In genomic region chr11:85751738-85752137, GRCh38 we compare ENCODE assay signal across 17 cellular contexts. TPM values are rescaled to one million over a fixed set of nuclear protein-coding genes. Genes with fewer than 3 reads are reported as not detected.
DNase-seq lines count a peak whose midpoint lies in the region; ATAC-seq, FAIRE-seq and TF ChIP-seq lines count a peak whose summit lies in the region.
"Had no signal": no experiment of that assay in that cellular context is flagged by ENCODE, and none has a peak within 500 bp of the region (broad histone marks: within the 10 kb centered on the region; RNA-seq: fewer than 3 reads in every experiment).

No MANE protein-coding gene starts in this region.

- H3K27ac Mint-ChIP-seq in CD4-positive, CD25-positive, alpha-beta regulatory T cell = peak overlapping the region; percentile 82 to 96 (median 96)
- peak overlapping the region; percentile 94 for H3K27ac Mint-ChIP-seq in activated CD4-positive, alpha-beta memory T cell treated with anti-CD3 and anti-CD28 coated beads, Interleukin-2, amount 10 ng/mL, durations not matched to agents 7 days and 5 days

- H3K36me3 Mint-ChIP-seq in CD4-positive, CD25-positive, alpha-beta regulatory T cell = no peaks in the 10 kb centered on the region
- H3K36me3 Mint-ChIP-seq in activated CD4-positive, alpha-beta memory T cell treated with anti-CD3 and anti-CD28 coated beads, Interleukin-2, amount 10 ng/mL, durations not matched to agents 7 days and 5 days (ENCODE audit: low read depth) = peaks cover 79% of the 10 kb centered on the region

- no peak for TF ChIP-seq POLR2A in A549 (IDR thresholded peaks at IDR 0.05; ENCODE audit: low read length)

- H3K9me3 ChIP-seq in A549 = no peaks in the 10 kb centered on the region
- H3K9me3 ChIP-seq in CD4-positive, CD25-positive, alpha-beta regulatory T cell (ENCODE audit: control insufficient read depth in 2 of 2, low read length in 2 of 2) = no peaks in the 10 kb centered on the region
- H3K9me3 ChIP-seq: BLaER1 treated with 17β-estradiol and CSF1 and Interleukin-3, amounts not matched to agents 10 nM and 100 nM; pancreas; thoracic aorta had no signal

- peak overlapping the region in 1 of 2 experiments; percentile 56; a peak in 4 of 6 replicates for H3K27ac ChIP-seq in A549
- H3K27ac ChIP-seq in CD4-positive, CD25-positive, alpha-beta regulatory T cell (ENCODE audit: insufficient read depth, low read length, poor library complexity, severe bottlenecking) = no peak overlapping the region
- H3K27ac ChIP-seq: BLaER1 treated with 17β-estradiol and CSF1 and Interleukin-3, amounts not matched to agents 10 nM and 100 nM; brain microvascular endothelial cell; pancreas; PC-9; thoracic aorta had no signal

- no peak for DNase-seq in A549 (ENCODE audit: low read depth in 1 of 2, low spot score in 1 of 2)
- no peak for DNase-seq in CD4-positive, CD25-positive, alpha-beta regulatory T cell
- DNase-seq in activated CD4-positive, alpha-beta memory T cell treated with anti-CD3 and anti-CD28 coated beads, Interleukin-2, amount 10 ng/mL, durations not matched to agents 7 days and 5 days = no peak
- DNase-seq in fibroblast of the aortic adventitia (ENCODE audit: low read depth) = peak; percentile 9
- DNase-seq in HuH-7 (ENCODE audit: low spot score) = no peak
- no peak for DNase-seq in NCI-H524 treated with DMSO at 0.1 percent for 48 hours (lab: John Stamatoyannopoulos, UW)
- DNase-seq: activated gamma-delta T cell; brain microvascular endothelial cell; Kasumi-1; NCI-H748 treated with DMSO at 0.1 percent for 48 hours; PC-9; stimulated activated CD4-positive, alpha-beta T cell treated with anti-CD3 and anti-CD28 coated beads, Interleukin-4, amount 100 ng/mL, for 24 hours had no signal

- CTCF ChIA-PET in A549 (lab: Yijun Ruan, JAX) = no interaction called here
- CTCF ChIA-PET in activated CD4-positive, alpha-beta memory T cell treated with anti-CD3 and anti-CD28 coated beads, Interleukin-2, amount 10 ng/mL, durations not matched to agents 7 days and 5 days (lab: Charles Lee) = interaction anchor here (0.7 to 2.9 kb wide), 4 partner anchors 14 to 542 kb away, joined by 3 to 13 read pairs (median 4); partner anchors contain the start of gene CCDC83

- no peak for FAIRE-seq in A549 (lab: Jason Lieb, UNC)
- FAIRE-seq: pancreas, TTC549 had no signal

- H3K4me2 ChIP-seq in A549 = peak overlapping the region; percentile 78; the same call in 2 of the 3 replicates
- H3K4me2 ChIP-seq: BLaER1 treated with 17β-estradiol and CSF1 and Interleukin-3, amounts not matched to agents 10 nM and 100 nM; PC-9 had no signal

- ATAC-seq in A549 = no peak
- ATAC-seq in CD4-positive, CD25-positive, alpha-beta regulatory T cell (ENCODE audit: low read depth in 2 of 2) = no peak
- ATAC-seq in GM21526 (IDR thresholded peaks at IDR 0.05; ENCODE audit: low FRiP score, unreplicated experiment) = no peak

- WGBS in A549 (ENCODE audit: missing lambda C conversion rate) = 81% methylated on average over 1 of the region's 1 CpG

- TF ChIP-seq EP300 in A549 (IDR thresholded peaks at IDR 0.05) = no peak

- peaks cover 53% of the 10 kb centered on the region for H3K4me1 ChIP-seq in A549
- peaks cover 70% of the 10 kb centered on the region for H3K4me1 ChIP-seq in CD4-positive, CD25-positive, alpha-beta regulatory T cell (ENCODE audit: control insufficient read depth, insufficient read depth, low read length, poor library complexity, severe bottlenecking)
- H3K4me1 ChIP-seq: pancreas had no signal

- H3K9me3 Mint-ChIP-seq in CD4-positive, CD25-positive, alpha-beta regulatory T cell = peaks cover 0 to 2% (median 0%) of the 10 kb centered on the region in 7 donors
- no peaks in the 10 kb centered on the region for H3K9me3 Mint-ChIP-seq in activated CD4-positive, alpha-beta memory T cell treated with anti-CD3 and anti-CD28 coated beads, Interleukin-2, amount 10 ng/mL, durations not matched to agents 7 days and 5 days

- no peaks in the 10 kb centered on the region for H3K36me3 ChIP-seq in CD4-positive, CD25-positive, alpha-beta regulatory T cell (ENCODE audit: control insufficient read depth, insufficient read depth, low read length)
- H3K36me3 ChIP-seq: BLaER1 treated with 17β-estradiol and CSF1 and Interleukin-3, amounts not matched to agents 10 nM and 100 nM; brain microvascular endothelial cell; pancreas; thoracic aorta had no signal

- H3K4me1 Mint-ChIP-seq in CD4-positive, CD25-positive, alpha-beta regulatory T cell = peaks cover 37 to 89% (median 75%) of the 10 kb centered on the region in 4 donors
- H3K4me1 Mint-ChIP-seq in activated CD4-positive, alpha-beta memory T cell treated with anti-CD3 and anti-CD28 coated beads, Interleukin-2, amount 10 ng/mL, durations not matched to agents 7 days and 5 days = peaks cover 96% of the 10 kb centered on the region

- POLR2A ChIA-PET in A549 (lab: Yijun Ruan, JAX) = no interaction called here
- POLR2A ChIA-PET in activated CD4-positive, alpha-beta memory T cell treated with anti-CD3 and anti-CD28 coated beads, Interleukin-2, amount 10 ng/mL, durations not matched to agents 7 days and 5 days (lab: Charles Lee) = interaction anchor here (0.8 to 3.5 kb wide), 9 partner anchors 22 to 123 kb away, joined by 3 to 34 read pairs (median 8); partner anchors contain the start of genes CCDC83, CREBZF and TMEM126B

- TF ChIP-seq CTCF in A549 (IDR thresholded peaks at IDR 0.05) (no peak), fibroblast of the aortic adventitia (IDR thresholded peaks at IDR 0.05; ENCODE audit: insufficient read depth, low read length) (no peak)

- H3K27me3 ChIP-seq in CD4-positive, CD25-positive, alpha-beta regulatory T cell (ENCODE audit: control insufficient read depth, insufficient read depth, low read length) = no peaks in the 10 kb centered on the region
- H3K27me3 ChIP-seq: BLaER1 treated with 17β-estradiol and CSF1 and Interleukin-3, amounts not matched to agents 10 nM and 100 nM; brain microvascular endothelial cell; pancreas had no signal

- peaks cover 6% of the 10 kb centered on the region for H3K27me3 Mint-ChIP-seq in CD4-positive, CD25-positive, alpha-beta regulatory T cell
- no peaks in the 10 kb centered on the region for H3K27me3 Mint-ChIP-seq in activated CD4-positive, alpha-beta memory T cell treated with anti-CD3 and anti-CD28 coated beads, Interleukin-2, amount 10 ng/mL, durations not matched to agents 7 days and 5 days

- H3K4me3 ChIP-seq in A549 (no peak overlapping the region), fibroblast of the aortic adventitia (ENCODE audit: low read depth, low read length) (no peak overlapping the region)
- peak overlapping the region; percentile 78 for H3K4me3 ChIP-seq in CD4-positive, CD25-positive, alpha-beta regulatory T cell (ENCODE audit: low read depth, low read length)
- H3K4me3 ChIP-seq: BLaER1 treated with 17β-estradiol and CSF1 and Interleukin-3, amounts not matched to agents 10 nM and 100 nM; pancreas; PC-9; thoracic aorta had no signal

- peak overlapping the region; percentile 49 to 88 (median 70) for H3K4me3 Mint-ChIP-seq in CD4-positive, CD25-positive, alpha-beta regulatory T cell
- H3K4me3 Mint-ChIP-seq in activated CD4-positive, alpha-beta memory T cell treated with anti-CD3 and anti-CD28 coated beads, Interleukin-2, amount 10 ng/mL, durations not matched to agents 7 days and 5 days = no peak overlapping the region

- no peak for TF ChIP-seq RAD21 in A549 (conservative IDR thresholded peaks at IDR 0.05 in 1 of 2, IDR thresholded peaks at IDR 0.05 in 1 of 2)

TF ChIP-seq in A549, 52 proteins besides CTCF, POLR2A, EP300 and RAD21 (continues in another document):
- TF ChIP-seq FOSB (CRISPR knock-in tag; IDR thresholded peaks at IDR 0.05) (no peak), PBX3 (IDR thresholded peaks at IDR 0.05) (no peak), MAZ (IDR thresholded peaks at IDR 0.05; ENCODE audit: borderline replicate concordance, low read depth, low read length) (no peak), EHMT2 (IDR thresholded peaks at IDR 0.05; ENCODE audit: low read depth) (no peak), TP53 (CRISPR knock-in tag; IDR thresholded peaks at IDR 0.05) (no peak), ELK1 (IDR thresholded peaks at IDR 0.05; ENCODE audit: low read depth, low read length) (no peak), SREBF2 (IDR thresholded peaks at IDR 0.05) (no peak), EHF (CRISPR knock-in tag; IDR thresholded peaks at IDR 0.05) (no peak), NPAS2 (CRISPR knock-in tag; IDR thresholded peaks at IDR 0.05; ENCODE audit: borderline replicate concordance) (no peak), RFX5 (IDR thresholded peaks at IDR 0.05) (no peak), HOXA7 (CRISPR knock-in tag; IDR thresholded peaks at IDR 0.05) (no peak), RARB (CRISPR knock-in tag; IDR thresholded peaks at IDR 0.05) (no peak), ZC3H11A (IDR thresholded peaks at IDR 0.05) (no peak)

RNA-seq across cellular contexts. Expression of gene SYTL2, which starts 59.2 kb away (rescaled TPM):
- 34.2 and 41.6 TPM in 2 replicates for polyA plus RNA-seq in A549 (2011; rRNA removed)
- 4.1 and 4.6 TPM in 2 replicates for polyA plus RNA-seq in A549 (2012; cell fraction: cytosol; rRNA removed)
- polyA plus RNA-seq in A549 (2012; cell fraction: nucleus; rRNA removed) = 5.4 and 13.3 TPM in 2 replicates
- polyA plus RNA-seq in A549 (2017; fragmentation: RNase III; extraction: RNeasy Plus Mini Kit Qiagen cat#74134 plus additional on column Dnase treatment) = 10.8 to 15.5 TPM (median 11.6 TPM) in 3 replicates
- polyA minus RNA-seq in A549 (2011; rRNA and poly(A)+ RNA removed) = 15.1 and 16.5 TPM in 2 replicates
- 40.0 TPM for total RNA-seq in CD4-positive, CD25-positive, alpha-beta regulatory T cell
- 1 to 10 TPM; 4.5 to 6.8 (median 5.1) TPM for polyA plus RNA-seq in CD4-positive, CD25-positive, alpha-beta regulatory T cell
- 10 to 100 TPM; 93.0 to 99.2 TPM for total RNA-seq in activated CD4-positive, alpha-beta memory T cell treated with anti-CD3 and anti-CD28 coated beads, Interleukin-2, amount 10 ng/mL, durations not matched to agents 7 days and 5 days
- total RNA-seq in fibroblast of the aortic adventitia (ENCODE audit: low replicate concordance) = 5.2 and 52.4 TPM in 2 replicates
